In the genomic region with DNA sequence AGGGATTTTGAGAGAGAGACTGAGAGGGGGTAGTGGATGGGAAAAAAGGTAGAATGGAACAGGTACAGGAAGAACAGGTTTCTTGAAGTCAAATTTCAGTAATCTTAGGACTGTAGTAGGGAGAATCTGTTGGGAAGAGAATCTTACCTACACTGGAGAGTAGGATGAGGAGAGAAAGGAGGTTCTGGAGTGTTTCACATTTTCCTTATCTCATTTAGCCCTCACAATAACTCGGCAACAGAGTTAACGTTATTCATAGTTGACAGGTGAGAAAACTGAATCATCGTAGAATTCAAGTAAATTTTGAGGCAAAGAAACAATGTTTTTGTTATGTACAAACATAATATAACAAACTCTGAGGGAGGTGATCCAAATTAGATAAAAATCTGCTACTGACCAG, we compare ENCODE assay signal across 17 cellular contexts. TPM values are rescaled to one million over a fixed set of nuclear protein-coding genes. Genes with fewer than 3 reads are reported as not detected.
DNase-seq lines count a peak whose midpoint lies in the region; ATAC-seq and TF ChIP-seq lines count a peak whose summit lies in the region.
"Had no signal": no experiment of that assay in that cellular context is flagged by ENCODE, and none has a peak within 500 bp of the region (broad histone marks: within the 10 kb centered on the region; RNA-seq: fewer than 3 reads in every experiment).

No MANE protein-coding gene starts in this region.

- intact Hi-C loops in Calu3 (cut with micrococcal nuclease; ENCODE audit: unreplicated experiment) (no loop called here), spleen (cut with DNase I; ENCODE audit: low total_unique reads) (no loop called here)

- no peak for DNase-seq in Calu3
- DNase-seq in progenitor cell of endocrine pancreas (ENCODE audit: low spot score, unreplicated experiment): no peak
- DNase-seq in spleen: no peak
- no peak for DNase-seq in NCI-H146 treated with DMSO at 0.1 percent for 48 hours (lab: John Stamatoyannopoulos, UW; ENCODE audit: unreplicated experiment)
- DNase-seq: BE2C; CD4-positive, alpha-beta memory T cell; DMS153; DMS79 treated with DMSO at 0.1 percent for 48 hours; EL; GOT3; H9; IMR-90 had no signal

- 85 to 90% (median 87%) methylated on average over 3 of the region's 3 CpGs for WGBS in spleen, 5 donors

- H3K4me3 Mint-ChIP-seq in Calu3 (ENCODE audit: low read depth, unreplicated experiment) (no peak overlapping the region), progenitor cell of endocrine pancreas (ENCODE audit: low read depth) (no peak overlapping the region)
- H3K4me3 Mint-ChIP-seq in activated T-helper 17 cell treated with anti-CD3 and anti-CD28 coated beads, Interleukin-2, amount 50 U/mL, for 72 hours: no peak overlapping the region
- H3K4me3 Mint-ChIP-seq: CD4-positive, alpha-beta memory T cell; H9 had no signal

- H3K27me3 ChIP-seq in HUES6 (ENCODE audit: control insufficient read depth, insufficient read depth, low read length) (no peaks in the 10 kb centered on the region), spleen (replicated peaks in 1 of 7) (no peaks in the 10 kb centered on the region)
- H3K27me3 ChIP-seq: BE2C had no signal

- H3K4me3 ChIP-seq in HUES6 (ENCODE audit: low read depth, low read length) (no peak overlapping the region), spleen (no peak overlapping the region)

- TF ChIP-seq CTCF in Calu3 (IDR thresholded peaks at IDR 0.05; ENCODE audit: unreplicated experiment): no peak
- TF ChIP-seq CTCF in progenitor cell of endocrine pancreas (IDR thresholded peaks at IDR 0.05; ENCODE audit: unreplicated experiment): no peak
- TF ChIP-seq CTCF in spleen (IDR thresholded peaks at IDR 0.05 in 8 of 11, conservative IDR thresholded peaks at IDR 0.05 in 3 of 11): no peak

- H3K4me1 Mint-ChIP-seq in Calu3 (ENCODE audit: low read depth, unreplicated experiment): peaks cover 20% of the 10 kb centered on the region
- H3K4me1 Mint-ChIP-seq in activated T-helper 17 cell treated with anti-CD3 and anti-CD28 coated beads, Interleukin-2, amount 50 U/mL, for 72 hours: peaks cover 4% of the 10 kb centered on the region
- H3K4me1 Mint-ChIP-seq in progenitor cell of endocrine pancreas (ENCODE audit: low read depth): peaks cover 4% of the 10 kb centered on the region

- no peaks in the 10 kb centered on the region for H3K27me3 Mint-ChIP-seq in Calu3 (ENCODE audit: unreplicated experiment)
- H3K27me3 Mint-ChIP-seq in activated T-helper 17 cell treated with anti-CD3 and anti-CD28 coated beads, Interleukin-2, amount 50 U/mL, for 72 hours: no peaks in the 10 kb centered on the region
- no peaks in the 10 kb centered on the region for H3K27me3 Mint-ChIP-seq in progenitor cell of endocrine pancreas
- H3K27me3 Mint-ChIP-seq: CD4-positive, alpha-beta memory T cell had no signal

- H3K9ac ChIP-seq in HUES6 (ENCODE audit: low read length): no peak overlapping the region

- no peaks in the 10 kb centered on the region for H3K36me3 ChIP-seq in HUES6 (ENCODE audit: control insufficient read depth, insufficient read depth, low read length)
- H3K36me3 ChIP-seq in spleen: no peaks in the 10 kb centered on the region
- H3K36me3 ChIP-seq: BE2C had no signal

- no peaks in the 10 kb centered on the region for H3K9me3 ChIP-seq in HUES6 (ENCODE audit: control insufficient read depth, insufficient read depth, low read depth, low read length)
- no peaks in the 10 kb centered on the region for H3K9me3 ChIP-seq in spleen
- H3K9me3 ChIP-seq: BE2C had no signal

- H3K9me3 Mint-ChIP-seq in Calu3 (ENCODE audit: low read depth, unreplicated experiment) (no peaks in the 10 kb centered on the region), progenitor cell of endocrine pancreas (ENCODE audit: low read depth) (no peaks in the 10 kb centered on the region)
- no peaks in the 10 kb centered on the region for H3K9me3 Mint-ChIP-seq in activated T-helper 17 cell treated with anti-CD3 and anti-CD28 coated beads, Interleukin-2, amount 50 U/mL, for 72 hours
- H3K9me3 Mint-ChIP-seq: CD4-positive, alpha-beta memory T cell; H9 had no signal

- H3K27ac ChIP-seq in HUES6 (ENCODE audit: low read depth, low read length) (peak overlapping the region; percentile 41; the same call in 1 of the 2 replicates), spleen (no peak overlapping the region)
- H3K27ac ChIP-seq: C4-2B, HL-60 had no signal

- H3K27ac Mint-ChIP-seq in Calu3 (ENCODE audit: unreplicated experiment): peak overlapping the region; percentile 9
- peak overlapping the region; percentile 45 for H3K27ac Mint-ChIP-seq in activated T-helper 17 cell treated with anti-CD3 and anti-CD28 coated beads, Interleukin-2, amount 50 U/mL, for 72 hours
- H3K27ac Mint-ChIP-seq in progenitor cell of endocrine pancreas: peak overlapping the region; percentile 23
- H3K27ac Mint-ChIP-seq: CD4-positive, alpha-beta memory T cell had no signal

- TF ChIP-seq POLR2A in spleen (IDR thresholded peaks at IDR 0.05): no peak

- no TSS peak for BruUV-seq in Calu3 (replicated peaks; lab: Mats Ljungman, UMichigan)

- no peak for ATAC-seq in activated T-helper 17 cell treated with anti-CD3 and anti-CD28 coated beads, Interleukin-2, amount 50 U/mL, for 72 hours (replicated peaks)
- ATAC-seq in HG03439 (IDR thresholded peaks at IDR 0.05; ENCODE audit: unreplicated experiment): no peak

- peaks cover 12% of the 10 kb centered on the region for H3K4me1 ChIP-seq in HUES6 (ENCODE audit: control insufficient read depth, insufficient read depth, low read length)
- H3K4me1 ChIP-seq in spleen: peaks cover 0 to 9% (median under 1%) of the 10 kb centered on the region in 6 donors

- H3K36me3 Mint-ChIP-seq in Calu3 (ENCODE audit: insufficient read depth, unreplicated experiment) (no peaks in the 10 kb centered on the region), progenitor cell of endocrine pancreas (ENCODE audit: insufficient read depth) (peaks cover 6% of the 10 kb centered on the region)
- no peaks in the 10 kb centered on the region for H3K36me3 Mint-ChIP-seq in activated T-helper 17 cell treated with anti-CD3 and anti-CD28 coated beads, Interleukin-2, amount 50 U/mL, for 72 hours (ENCODE audit: low read depth)

- CTCF ChIA-PET in Calu3 (lab: Charles Lee): interaction anchor here (0.7 kb wide), 1 partner anchor 773 kb away, joined by 3 read pairs; no protein-coding TSS in a partner anchor

RNA-seq across cellular contexts. Expression of gene STRN3, which starts 17.2 kb away (rescaled TPM):
- total RNA-seq in Calu3 (2022) (29.7 and 34.4 TPM in 2 replicates), progenitor cell of endocrine pancreas (46.7 and 54.8 TPM in 2 replicates), spleen (10 to 100 TPM; 32.8 to 50.1 (median 39.1) TPM)
- 10 to 100 TPM; 18.6 to 31.1 TPM for total RNA-seq in activated T-helper 17 cell treated with anti-CD3 and anti-CD28 coated beads, Interleukin-2, amount 50 U/mL, for 72 hours
- polyA plus RNA-seq in spleen: 10 to 100 TPM in 1 of 3 donors, 1 to 10 TPM in 2; 7.6 to 11.3 (median 9.7) TPM

RNA-seq across cellular contexts. Expression of gene AP4S1, which starts 17.9 kb away (rescaled TPM):
- total RNA-seq in Calu3 (2022) (8.3 and 10.7 TPM in 2 replicates), progenitor cell of endocrine pancreas (12.0 and 12.9 TPM in 2 replicates), spleen (10 to 100 TPM; 10.7 to 22.9 (median 14.2) TPM)
- 1 to 10 TPM; 4.3 to 5.9 TPM for total RNA-seq in activated T-helper 17 cell treated with anti-CD3 and anti-CD28 coated beads, Interleukin-2, amount 50 U/mL, for 72 hours
- 10 to 100 TPM in 1 of 3 donors, 1 to 10 TPM in 2; 6.4 to 11.1 (median 6.5) TPM for polyA plus RNA-seq in spleen
